Comparison of ENCODE assay signal across 15 cellular contexts in genomic region chr1:215744419-215744818, GRCh38.
DNase-seq lines count a peak whose midpoint lies in the region; ATAC-seq and TF ChIP-seq lines count a peak whose summit lies in the region.
"Had no signal": no experiment of that assay in that cellular context is flagged by ENCODE, and none has a peak within 500 bp of the region (broad histone marks: within the 10 kb centered on the region; RNA-seq: fewer than 3 reads in every experiment).

No MANE protein-coding gene starts in this region.

- CTCF ChIA-PET in naive thymus-derived CD4-positive, alpha-beta T cell (lab: Charles Lee) = no interaction called here

- TF ChIP-seq CTCF in fibroblast of the aortic adventitia (IDR thresholded peaks at IDR 0.05; ENCODE audit: insufficient read depth, low read length) (no peak), vagina (IDR thresholded peaks at IDR 0.05) (no peak)

- TF ChIP-seq POLR2A in vagina (IDR thresholded peaks at IDR 0.05) = no peak

- no peak for ATAC-seq in naive thymus-derived CD4-positive, alpha-beta T cell
- ATAC-seq: PC-3 had no signal

- H3K4me3 Mint-ChIP-seq in naive thymus-derived CD4-positive, alpha-beta T cell = no peak overlapping the region
- H3K4me3 Mint-ChIP-seq: CD14-positive monocyte had no signal

- no peaks in the 10 kb centered on the region for H3K4me1 Mint-ChIP-seq in naive thymus-derived CD4-positive, alpha-beta T cell
- H3K4me1 Mint-ChIP-seq: CD14-positive monocyte had no signal

- POLR2A ChIA-PET in naive thymus-derived CD4-positive, alpha-beta T cell (lab: Charles Lee) = no interaction called here

- H3K27me3 ChIP-seq in naive thymus-derived CD4-positive, alpha-beta T cell (ENCODE audit: control insufficient read depth in 2 of 2, insufficient read depth in 2 of 2, low read length in 2 of 2) = no peaks in the 10 kb centered on the region
- no peaks in the 10 kb centered on the region for H3K27me3 ChIP-seq in vagina

- H3K36me3 ChIP-seq in naive thymus-derived CD4-positive, alpha-beta T cell (ENCODE audit: control insufficient read depth in 2 of 3, insufficient read depth in 3 of 3, low read length in 3 of 3) = no peaks in the 10 kb centered on the region
- no peaks in the 10 kb centered on the region for H3K36me3 ChIP-seq in vagina

- intact Hi-C loops in naive thymus-derived CD4-positive, alpha-beta T cell (cut with micrococcal nuclease) = no loop called here
- intact Hi-C loops in vagina (cut with DNase I) = no loop called here

- peaks cover 0 to 3% (median 0%) of the 10 kb centered on the region in 5 donors for H3K27me3 Mint-ChIP-seq in naive thymus-derived CD4-positive, alpha-beta T cell

- H3K27ac Mint-ChIP-seq in naive thymus-derived CD4-positive, alpha-beta T cell = no peak overlapping the region
- H3K27ac Mint-ChIP-seq: CD14-positive monocyte had no signal

- H3K36me3 Mint-ChIP-seq in naive thymus-derived CD4-positive, alpha-beta T cell = no peaks in the 10 kb centered on the region
- H3K36me3 Mint-ChIP-seq: CD14-positive monocyte had no signal

- no peaks in the 10 kb centered on the region for H3K4me1 ChIP-seq in naive thymus-derived CD4-positive, alpha-beta T cell (ENCODE audit: control insufficient read depth in 2 of 2, insufficient read depth in 2 of 2, low read length in 2 of 2)
- H3K4me1 ChIP-seq in vagina = no peaks in the 10 kb centered on the region

- H3K9me3 ChIP-seq in naive thymus-derived CD4-positive, alpha-beta T cell (ENCODE audit: control insufficient read depth in 2 of 3, low read length in 3 of 3) = no peaks in the 10 kb centered on the region
- no peaks in the 10 kb centered on the region for H3K9me3 ChIP-seq in vagina

- DNase-seq in ELR (ENCODE audit: low read depth) (peak; percentile 8), NCI-H226 (peak; percentile 13), fibroblast of the aortic adventitia (ENCODE audit: low read depth) (peak; percentile 18), SIG-M5 treated with dmso at 0.1 percent for 504 hours (lab: John Stamatoyannopoulos, UW; ENCODE audit: unreplicated experiment) (no peak), T-helper 2 cell (no peak), vagina (ENCODE audit: extremely low spot score in 2 of 2) (no peak)
- no peak for DNase-seq in naive thymus-derived CD4-positive, alpha-beta T cell
- DNase-seq: COR-L47, DMS153, NCI-H1436 treated with DMSO at 0.1 percent for 48 hours, NCI-H2081 treated with DMSO at 0.1 percent for 48 hours, NCI-H2227 treated with DMSO at 0.1 percent for 48 hours, NCI-H526, PC-3 had no signal

- peaks cover 0 to 4% (median 0%) of the 10 kb centered on the region in 11 donors for H3K9me3 Mint-ChIP-seq in naive thymus-derived CD4-positive, alpha-beta T cell

- no peak overlapping the region for H3K4me3 ChIP-seq in fibroblast of the aortic adventitia (ENCODE audit: low read depth, low read length)
- H3K4me3 ChIP-seq in naive thymus-derived CD4-positive, alpha-beta T cell (ENCODE audit: low read length) = no peak overlapping the region
- H3K4me3 ChIP-seq in vagina = no peak overlapping the region

- no peak overlapping the region for H3K27ac ChIP-seq in naive thymus-derived CD4-positive, alpha-beta T cell (ENCODE audit: low read depth, low read length)
- H3K27ac ChIP-seq in vagina = no peak overlapping the region

Comparison
In these comparisons a context has a peak if more than half of its experiments do, and no peak if none do; other contexts are left out.
1. DNase-seq: peak in ELR (single experiment), NCI-H226 (single experiment) and fibroblast of the aortic adventitia (single experiment); none in SIG-M5 treated with dmso at 0.1 percent for 504 hours (single experiment), T-helper 2 cell (0 of 5), naive thymus-derived CD4-positive, alpha-beta T cell (0 of 9) and vagina (0 of 2).